In genomic region chr22:41968601-41969000, GRCh38 we compare ENCODE assay signal across 21 cellular contexts. TPM values are rescaled to one million over a fixed set of nuclear protein-coding genes. Genes with fewer than 3 reads are reported as not detected.
DNase-seq lines count a peak whose midpoint lies in the region; ATAC-seq, FAIRE-seq and TF ChIP-seq lines count a peak whose summit lies in the region.
"Had no signal": no experiment of that assay in that cellular context is flagged by ENCODE, and none has a peak within 500 bp of the region (broad histone marks: within the 10 kb centered on the region; RNA-seq: fewer than 3 reads in every experiment).

No MANE protein-coding gene starts in this region.

- POLR2A ChIA-PET in K562 (lab: Yijun Ruan, JAX): interaction anchor here (1.2 kb wide), 1 partner anchor 22 kb away, joined by 4 read pairs; the partner anchor contains the start of gene CENPM

- in situ Hi-C loops in K562 (cut with MboI): loop anchor here (25.0 kb wide), 1 partner anchor 469 kb away; the partner anchor contains the start of gene NFAM1

- TF ChIP-seq CTCF in K562 (IDR thresholded peaks at IDR 0.05 in 2 of 3, conservative IDR thresholded peaks at IDR 0.05 in 1 of 3; ENCODE audit: insufficient read depth in 2 of 3, low read depth in 1 of 3, low read length in 3 of 3) (no peak), neural crest cell (conservative IDR thresholded peaks at IDR 0.05) (no peak)

- no peaks in the 10 kb centered on the region for H3K9me3 Mint-ChIP-seq in neural crest cell
- H3K9me3 Mint-ChIP-seq: activated CD8-positive, alpha-beta T cell treated with anti-CD3 and anti-CD28 coated beads for 36 hours; CD4-positive, alpha-beta T cell had no signal

- peaks cover 4 to 11% of the 10 kb centered on the region in 2 experiments; a peak in 4 of 5 replicates for H3K4me1 ChIP-seq in K562 (replicated peaks in 1 of 2; ENCODE audit: control insufficient read depth in 2 of 2, insufficient read depth in 2 of 2, low read length in 2 of 2)
- H3K4me1 ChIP-seq: adrenal gland had no signal

- H2AFZ ChIP-seq in K562 (ENCODE audit: low read depth, low read length): 0 out of 2 replicates have a peak overlapping the region, but pooled peaks have one; percentile 16

- peak; percentile 33; the same call in 2 of the 3 replicates for ATAC-seq in K562
- ATAC-seq: activated CD8-positive, alpha-beta T cell treated with anti-CD3 and anti-CD28 coated beads for 36 hours; left ventricle myocardium superior had no signal

- DNase-seq in NCI-H1105 treated with DMSO at 0.1 percent for 48 hours (lab: John Stamatoyannopoulos, UW) (peak; percentile 27), NCI-H1105 (lab: John Stamatoyannopoulos, UW) (no peak), NCI-H2196 treated with DMSO at 0.1 percent for 48 hours (lab: John Stamatoyannopoulos, UW; ENCODE audit: unreplicated experiment) (peak; percentile 34), K562 (ENCODE audit: extremely low read depth in 1 of 4, low spot score in 3 of 4) (peak in 1 of 4 experiments; percentile 13), neural crest cell (ENCODE audit: low read depth, low spot score) (no peak), GOT3 (lab: John Stamatoyannopoulos, UW) (no peak), ecto neural progenitor cell (ENCODE audit: low spot score) (no peak)
- no peak for DNase-seq in activated naive CD4-positive, alpha-beta T cell (lab: John Stamatoyannopoulos, UW)
- DNase-seq: activated CD8-positive, alpha-beta T cell treated with anti-CD3 and anti-CD28 coated beads for 36 hours; CD4-positive, alpha-beta T cell; esophagus squamous epithelium; GF-D8; hypothalamus; KG1; left ventricle myocardium superior; naive B cell; substantia nigra had no signal

- H3K36me3 Mint-ChIP-seq in neural crest cell (ENCODE audit: low read depth): no peaks in the 10 kb centered on the region
- H3K36me3 Mint-ChIP-seq: naive B cell had no signal

- H3K27me3 ChIP-seq in K562 (ENCODE audit: control insufficient read depth in 2 of 2, insufficient read depth in 2 of 2, low read length in 2 of 2): peaks cover 0 to 22% of the 10 kb centered on the region in 2 experiments; a peak in 4 of 5 replicates

- H3K27ac Mint-ChIP-seq in neural crest cell (ENCODE audit: unreplicated experiment): peak overlapping the region; percentile 60
- H3K27ac Mint-ChIP-seq: activated CD8-positive, alpha-beta T cell treated with anti-CD3 and anti-CD28 coated beads for 36 hours; CD4-positive, alpha-beta T cell had no signal

- H3K9me1 ChIP-seq in K562 (ENCODE audit: control insufficient read depth, insufficient read depth, low read length): no peaks in the 10 kb centered on the region

- 12% methylated on average over 7 of the region's 9 CpGs for WGBS in K562 (ENCODE audit: insufficient coverage, low coverage, missing lambda C conversion rate)

- no peak overlapping the region for H3K4me3 ChIP-seq in K562
- H3K4me3 ChIP-seq: adrenal gland, esophagus squamous epithelium had no signal

- H3K9me3 ChIP-seq in K562 (replicated peaks; ENCODE audit: control insufficient read depth, insufficient read depth, low read depth, low read length): no peaks in the 10 kb centered on the region
- H3K9me3 ChIP-seq: adrenal gland, esophagus squamous epithelium had no signal

- intact Hi-C loops in K562 (cut with micrococcal nuclease): loop anchor here (10.0 kb wide), 2 partner anchors 106 to 146 kb away; partner anchors contain the start of genes NAGA, PHETA2 and SMDT1

- TF ChIP-seq POLR2A in K562 (conservative IDR thresholded peaks at IDR 0.05): no peak

- peak overlapping the region in 1 of 2 experiments; percentile 26; a peak in 1 of 4 replicates for H3K9ac ChIP-seq in K562 (ENCODE audit: insufficient read depth in 1 of 2, low read depth in 2 of 2, low read length in 2 of 2)

- H3K4me3 Mint-ChIP-seq in neural crest cell: no peak overlapping the region
- H3K4me3 Mint-ChIP-seq: activated CD8-positive, alpha-beta T cell treated with anti-CD3 and anti-CD28 coated beads for 36 hours; CD4-positive, alpha-beta T cell; naive B cell had no signal

- peaks cover 10% of the 10 kb centered on the region for H3K27me3 Mint-ChIP-seq in neural crest cell (ENCODE audit: low read depth)

- FAIRE-seq in K562 (lab: Jason Lieb, UNC): no peak
- FAIRE-seq: colon, TTC549 had no signal

- BruUV-seq in K562 (replicated peaks; lab: Mats Ljungman, UMichigan): no TSS peak

- CTCF ChIA-PET in K562 (lab: Yijun Ruan, JAX; ENCODE audit: low intra/inter-chr PET ratio): no interaction called here

- H3K4me2 ChIP-seq in K562 (ENCODE audit: insufficient read depth, low read length): no peak overlapping the region

- no peak for TF ChIP-seq EP300 in K562 (IDR thresholded peaks at IDR 0.05; ENCODE audit: low read length)

- H3K36me3 ChIP-seq in K562 (ENCODE audit: control insufficient read depth, insufficient read depth, low read length): no peaks in the 10 kb centered on the region
- H3K36me3 ChIP-seq: adrenal gland, esophagus squamous epithelium had no signal

- peaks cover 20% of the 10 kb centered on the region for H3K4me1 Mint-ChIP-seq in neural crest cell

- no peak overlapping the region for H3K27ac ChIP-seq in K562 (ENCODE audit: extremely low read depth, low read depth, low read length)
- H3K27ac ChIP-seq: adrenal gland, esophagus squamous epithelium had no signal

- TF ChIP-seq RAD21 in K562 (CRISPR knock-in tag; conservative IDR thresholded peaks at IDR 0.05 in 1 of 2, IDR thresholded peaks at IDR 0.05 in 1 of 2): no peak

- no peaks in the 10 kb centered on the region for H4K20me1 ChIP-seq in K562 (replicated peaks; ENCODE audit: control insufficient read depth, insufficient read depth, low read length)

- H3K79me2 ChIP-seq in K562 (ENCODE audit: control insufficient read depth, insufficient read depth, low read length): no peaks in the 10 kb centered on the region

RNA-seq across cellular contexts. Expression of gene SEPTIN3, which starts 0.6 kb away (rescaled TPM):
- total RNA-seq in K562 (2011; cell fraction: chromatin; rRNA removed; ENCODE audit: low replicate concordance): not detected in 2 replicates
- total RNA-seq in K562 (2011; cell fraction: nucleolus; rRNA removed): not detected in 2 replicates
- total RNA-seq in K562 (2011; cell fraction: nucleoplasm; rRNA removed): not detected in 2 replicates
- total RNA-seq in K562 (2014; rRNA removed) (not detected in 2 replicates), K562 (2014; rRNA removed; fragmentation: Illumina TruSeq; extraction: Trizol) (not detected in 2 replicates), K562 (2015; rRNA removed; fragmentation: Illumina TruSeq; extraction: Trizol) (not detected in 2 replicates), K562 (2021) (not detected in 2 replicates), neural crest cell (71.5 and 75.0 TPM in 2 replicates)
- polyA plus RNA-seq in K562 (2011; rRNA removed) (0.06 and 0.08 TPM in 2 replicates), K562 (2014; fragmentation: Illumina TruSeq; extraction: Trizol) (not detected in 2 replicates), K562 (2014; fragmentation: Nextera tagmentation; extraction: Ambion mirVana) (not detected), K562 (2014; rRNA removed) (not detected in 2 replicates)
- polyA plus RNA-seq in K562 (2011; cell fraction: cytosol; rRNA removed): 0.01 TPM in 1 of 2 replicates, not detected in the other
- polyA plus RNA-seq in K562 (2011; cell fraction: nucleus; rRNA removed): 0.03 and 0.10 TPM in 2 replicates
- polyA plus RNA-seq in K562 (2012): 0.01 and 0.04 TPM in 2 replicates
- polyA minus RNA-seq in K562 (2011; rRNA and poly(A)+ RNA removed): 0.06 TPM in 1 of 2 replicates, not detected in the other
- not detected in 2 replicates for polyA minus RNA-seq in K562 (2011; cell fraction: cytosol; rRNA and poly(A)+ RNA removed)
- polyA minus RNA-seq in K562 (2011; cell fraction: nucleus; rRNA and poly(A)+ RNA removed): not detected in 2 replicates

RNA-seq across cellular contexts. Expression of gene CENPM, which starts 21.6 kb away (rescaled TPM):
- 59.7 and 128 TPM in 2 replicates for total RNA-seq in K562 (2011; cell fraction: chromatin; rRNA removed; ENCODE audit: low replicate concordance)
- 89.4 and 117 TPM in 2 replicates for total RNA-seq in K562 (2011; cell fraction: nucleolus; rRNA removed)
- total RNA-seq in K562 (2011; cell fraction: nucleoplasm; rRNA removed): 68.9 and 92.5 TPM in 2 replicates
- total RNA-seq in K562 (2014; rRNA removed) (67.7 and 77.1 TPM in 2 replicates), K562 (2014; rRNA removed; fragmentation: Illumina TruSeq; extraction: Trizol) (9.9 and 11.3 TPM in 2 replicates), K562 (2015; rRNA removed; fragmentation: Illumina TruSeq; extraction: Trizol) (32.3 and 33.8 TPM in 2 replicates), K562 (2021) (36.2 and 37.4 TPM in 2 replicates), neural crest cell (47.3 and 48.9 TPM in 2 replicates)
- polyA plus RNA-seq in K562 (2011; rRNA removed) (18.8 and 25.3 TPM in 2 replicates), K562 (2014; fragmentation: Illumina TruSeq; extraction: Trizol) (23.6 and 41.3 TPM in 2 replicates), K562 (2014; fragmentation: Nextera tagmentation; extraction: Ambion mirVana) (10 to 100 TPM; 19.3 to 36.7 TPM), K562 (2014; rRNA removed) (49.6 and 53.0 TPM in 2 replicates)
- polyA plus RNA-seq in K562 (2011; cell fraction: cytosol; rRNA removed): 25.2 and 56.0 TPM in 2 replicates
- 59.7 and 86.8 TPM in 2 replicates for polyA plus RNA-seq in K562 (2011; cell fraction: nucleus; rRNA removed)
- polyA plus RNA-seq in K562 (2012): 43.0 and 48.0 TPM in 2 replicates
- polyA minus RNA-seq in K562 (2011; rRNA and poly(A)+ RNA removed): 16.4 and 23.1 TPM in 2 replicates
- polyA minus RNA-seq in K562 (2011; cell fraction: cytosol; rRNA and poly(A)+ RNA removed): 13.0 and 23.0 TPM in 2 replicates
- polyA minus RNA-seq in K562 (2011; cell fraction: nucleus; rRNA and poly(A)+ RNA removed): 37.2 and 46.0 TPM in 2 replicates

RNA-seq across cellular contexts. Expression of gene WBP2NL, which starts 30.0 kb away (rescaled TPM):
- total RNA-seq in K562 (2011; cell fraction: chromatin; rRNA removed; ENCODE audit: low replicate concordance): not detected in 2 replicates
- total RNA-seq in K562 (2011; cell fraction: nucleolus; rRNA removed): not detected in 2 replicates
- total RNA-seq in K562 (2011; cell fraction: nucleoplasm; rRNA removed): not detected in 2 replicates
- total RNA-seq in K562 (2014; rRNA removed) (not detected in 2 replicates), K562 (2014; rRNA removed; fragmentation: Illumina TruSeq; extraction: Trizol) (not detected in 2 replicates), K562 (2015; rRNA removed; fragmentation: Illumina TruSeq; extraction: Trizol) (not detected in 2 replicates), K562 (2021) (not detected in 2 replicates), neural crest cell (not detected in 2 replicates)
- polyA plus RNA-seq in K562 (2011; rRNA removed) (not detected in 2 replicates), K562 (2014; fragmentation: Illumina TruSeq; extraction: Trizol) (not detected in 2 replicates), K562 (2014; fragmentation: Nextera tagmentation; extraction: Ambion mirVana) (not detected), K562 (2014; rRNA removed) (not detected in 2 replicates)
- polyA plus RNA-seq in K562 (2011; cell fraction: cytosol; rRNA removed): not detected in 2 replicates
- polyA plus RNA-seq in K562 (2011; cell fraction: nucleus; rRNA removed): not detected in 2 replicates
- polyA plus RNA-seq in K562 (2012): not detected in 2 replicates
- not detected in 2 replicates for polyA minus RNA-seq in K562 (2011; rRNA and poly(A)+ RNA removed)
- polyA minus RNA-seq in K562 (2011; cell fraction: cytosol; rRNA and poly(A)+ RNA removed): not detected in 2 replicates
- polyA minus RNA-seq in K562 (2011; cell fraction: nucleus; rRNA and poly(A)+ RNA removed): not detected in 2 replicates
- total RNA-seq: A172 had no signal

RNA-seq across cellular contexts. Expression of gene TNFRSF13C, which starts 42.0 kb away (rescaled TPM):
- 5.1 and 11.0 TPM in 2 replicates for total RNA-seq in K562 (2011; cell fraction: chromatin; rRNA removed; ENCODE audit: low replicate concordance)
- total RNA-seq in K562 (2011; cell fraction: nucleolus; rRNA removed): 5.2 and 5.8 TPM in 2 replicates
- 6.7 and 7.9 TPM in 2 replicates for total RNA-seq in K562 (2011; cell fraction: nucleoplasm; rRNA removed)
- total RNA-seq in K562 (2014; rRNA removed) (0.50 and 0.69 TPM in 2 replicates), K562 (2014; rRNA removed; fragmentation: Illumina TruSeq; extraction: Trizol) (0.44 and 0.48 TPM in 2 replicates), K562 (2015; rRNA removed; fragmentation: Illumina TruSeq; extraction: Trizol) (0.30 and 0.47 TPM in 2 replicates), K562 (2021) (1.5 and 1.9 TPM in 2 replicates), neural crest cell (4.0 and 4.4 TPM in 2 replicates)
- polyA plus RNA-seq in K562 (2011; rRNA removed) (0.53 and 1.3 TPM in 2 replicates), K562 (2014; fragmentation: Illumina TruSeq; extraction: Trizol) (0.59 and 0.66 TPM in 2 replicates), K562 (2014; fragmentation: Nextera tagmentation; extraction: Ambion mirVana) (under 1 TPM; 0.08 to 0.13 TPM), K562 (2014; rRNA removed) (1.1 and 1.3 TPM in 2 replicates)
- 0.79 and 0.86 TPM in 2 replicates for polyA plus RNA-seq in K562 (2011; cell fraction: cytosol; rRNA removed)
- 4.2 and 4.7 TPM in 2 replicates for polyA plus RNA-seq in K562 (2011; cell fraction: nucleus; rRNA removed)
- polyA plus RNA-seq in K562 (2012): 0.68 and 1.4 TPM in 2 replicates
- polyA minus RNA-seq in K562 (2011; rRNA and poly(A)+ RNA removed): 0.53 and 0.60 TPM in 2 replicates
- 0.57 and 0.91 TPM in 2 replicates for polyA minus RNA-seq in K562 (2011; cell fraction: cytosol; rRNA and poly(A)+ RNA removed)
- polyA minus RNA-seq in K562 (2011; cell fraction: nucleus; rRNA and poly(A)+ RNA removed): 0.40 and 1.00 TPM in 2 replicates

Comparison
In these comparisons a context has a peak if more than half of its experiments do, and no peak if none do; other contexts are left out.
1. DNase-seq: peak in NCI-H1105 treated with DMSO at 0.1 percent for 48 hours (single experiment) and NCI-H2196 treated with DMSO at 0.1 percent for 48 hours (single experiment); none in NCI-H1105 (single experiment), neural crest cell (single experiment), activated naive CD4-positive, alpha-beta T cell (0 of 4), GOT3 (single experiment) and ecto neural progenitor cell (single experiment).
2. RNA of gene SEPTIN3, which starts 0.6 kb away (total RNA-seq): 71.5 to 75.0 TPM in neural crest cell; not detected in K562; every median in the first group is over 10 times any median in the second.